ENCODE assay signal across 32 cellular contexts in genomic region chr1:1773874-1774273, GRCh38.
"Had no signal": no experiment of that assay in that cellular context is flagged by ENCODE, and none has a peak within 500 bp of the region (broad histone marks: within the 10 kb centered on the region; RNA-seq: fewer than 3 reads in every experiment).

No MANE protein-coding gene starts in this region.

- FAIRE-seq: astrocyte, bronchial epithelial cell, frontal cortex had no signal

- H3K4me3 Mint-ChIP-seq: activated CD4-positive, alpha-beta memory T cell treated with anti-CD3 and anti-CD28 coated beads for 36 hours; activated CD4-positive, alpha-beta T cell treated with anti-CD3 and anti-CD28 coated beads for 36 hours; activated CD4-positive, alpha-beta T cell treated with anti-CD3 and anti-CD28 coated beads, Interleukin-2, amount 10 ng/mL, durations not matched to agents 24 days and 14 days; activated CD8-positive, alpha-beta T cell treated with anti-CD3 and anti-CD28 coated beads, Interleukin-2, amount 10 ng/mL, durations not matched to agents 7 days and 5 days; activated naive CD4-positive, alpha-beta T cell treated with anti-CD3 and anti-CD28 coated beads, Interleukin-2, amount 10 ng/mL, durations not matched to agents 7 days and 5 days; activated naive CD8-positive, alpha-beta T cell treated with anti-CD3 and anti-CD28 coated beads, Interleukin-2, amount 10 ng/mL, durations not matched to agents 7 days and 5 days; activated T-cell treated with anti-CD3 and anti-CD28 coated beads, Interleukin-2, amount 50 U/mL, for 24 hours; activated T-cell treated with anti-CD3 and anti-CD28 coated beads, Interleukin-2, amount 50 U/mL, for 72 hours; central memory CD8-positive, alpha-beta T cell; dendritic cell treated with granulocyte-macrophage colony-stimulating factor and Interleukin-4, amounts not matched to agents 40 ng/mL and 50 ng/mL, for 4 days; endodermal cell; T-helper 17 cell; T-helper 2 cell treated with Interferon-gamma antibody and Interleukin-4, amounts not matched to agents 5 μg/mL and 100 μg/mL, for 36 hours had no signal

- H3K27me3 ChIP-seq: brain microvascular endothelial cell, dorsolateral prefrontal cortex had no signal

- H3K27ac Mint-ChIP-seq: activated CD4-positive, alpha-beta memory T cell treated with anti-CD3 and anti-CD28 coated beads for 36 hours; activated CD4-positive, alpha-beta T cell treated with anti-CD3 and anti-CD28 coated beads for 36 hours; activated CD4-positive, alpha-beta T cell treated with anti-CD3 and anti-CD28 coated beads, Interleukin-2, amount 10 ng/mL, durations not matched to agents 24 days and 14 days; activated CD8-positive, alpha-beta T cell treated with anti-CD3 and anti-CD28 coated beads, Interleukin-2, amount 10 ng/mL, durations not matched to agents 7 days and 5 days; activated naive CD4-positive, alpha-beta T cell treated with anti-CD3 and anti-CD28 coated beads, Interleukin-2, amount 50 U/mL, for 72 hours; activated naive CD8-positive, alpha-beta T cell treated with anti-CD3 and anti-CD28 coated beads, Interleukin-2, amount 10 ng/mL, durations not matched to agents 7 days and 5 days; activated T-cell treated with anti-CD3 and anti-CD28 coated beads, Interleukin-2, amount 50 U/mL, for 24 hours; activated T-cell treated with anti-CD3 and anti-CD28 coated beads, Interleukin-2, amount 50 U/mL, for 72 hours; dendritic cell treated with granulocyte-macrophage colony-stimulating factor and Interleukin-4, amounts not matched to agents 40 ng/mL and 50 ng/mL, for 4 days; endodermal cell; T-helper 17 cell; T-helper 2 cell treated with Interferon-gamma antibody and Interleukin-4, amounts not matched to agents 5 μg/mL and 100 μg/mL, for 36 hours had no signal

- H3K27me3 Mint-ChIP-seq: activated CD4-positive, alpha-beta memory T cell treated with anti-CD3 and anti-CD28 coated beads for 36 hours; activated CD4-positive, alpha-beta T cell treated with anti-CD3 and anti-CD28 coated beads for 36 hours; activated CD4-positive, alpha-beta T cell treated with anti-CD3 and anti-CD28 coated beads, Interleukin-2, amount 10 ng/mL, durations not matched to agents 24 days and 14 days; activated naive CD4-positive, alpha-beta T cell treated with anti-CD3 and anti-CD28 coated beads, Interleukin-2, amount 10 ng/mL, durations not matched to agents 7 days and 5 days; activated naive CD8-positive, alpha-beta T cell treated with anti-CD3 and anti-CD28 coated beads, Interleukin-2, amount 10 ng/mL, durations not matched to agents 7 days and 5 days; activated T-cell treated with anti-CD3 and anti-CD28 coated beads, Interleukin-2, amount 50 U/mL, for 24 hours; central memory CD8-positive, alpha-beta T cell; dendritic cell treated with granulocyte-macrophage colony-stimulating factor and Interleukin-4, amounts not matched to agents 40 ng/mL and 50 ng/mL, for 4 days; T-helper 17 cell had no signal

- ATAC-seq: activated CD4-positive, alpha-beta T cell treated with anti-CD3 and anti-CD28 coated beads for 36 hours; activated CD8-positive, alpha-beta T cell treated with anti-CD3 and anti-CD28 coated beads, Interleukin-2, amount 10 ng/mL, durations not matched to agents 7 days and 5 days; activated naive CD4-positive, alpha-beta T cell treated with anti-CD3 and anti-CD28 coated beads, Interleukin-2, amount 50 U/mL, for 72 hours; activated T-cell treated with anti-CD3 and anti-CD28 coated beads, Interleukin-2, amount 50 U/mL, for 72 hours; esophagus mucosa; T-helper 17 cell had no signal

- H3K9me3 Mint-ChIP-seq: central memory CD8-positive, alpha-beta T cell; dendritic cell treated with granulocyte-macrophage colony-stimulating factor and Interleukin-4, amounts not matched to agents 40 ng/mL and 50 ng/mL, for 4 days had no signal

- DNase-seq: activated CD4-positive, alpha-beta memory T cell treated with anti-CD3 and anti-CD28 coated beads for 36 hours; activated CD4-positive, alpha-beta T cell treated with anti-CD3 and anti-CD28 coated beads for 36 hours; activated CD4-positive, alpha-beta T cell treated with anti-CD3 and anti-CD28 coated beads, Interleukin-2, amount 10 ng/mL, durations not matched to agents 24 days and 14 days; activated CD4-positive, CD25-positive, alpha-beta regulatory T cell; activated CD4-positive, CD25-positive, alpha-beta regulatory T cell treated with anti-CD3 and anti-CD28 coated beads, Interleukin-2, amount 50 U/mL, for 72 hours; activated CD8-positive, alpha-beta memory T cell treated with anti-CD3 and anti-CD28 coated beads, Interleukin-2, amount 50 U/mL, for 48 hours; activated CD8-positive, alpha-beta T cell treated with anti-CD3 and anti-CD28 coated beads, Interleukin-2, amount 10 ng/mL, durations not matched to agents 7 days and 5 days; activated gamma-delta T cell; activated naive CD4-positive, alpha-beta T cell; activated naive CD4-positive, alpha-beta T cell treated with anti-CD3 and anti-CD28 coated beads, Interleukin-2, amount 10 ng/mL, durations not matched to agents 7 days and 5 days; activated naive CD8-positive, alpha-beta T cell treated with anti-CD3 and anti-CD28 coated beads, Interleukin-2, amount 10 ng/mL, durations not matched to agents 7 days and 5 days; activated T-cell treated with anti-CD3 and anti-CD28 coated beads for 4 hours; activated T-cell treated with anti-CD3 and anti-CD28 coated beads, Interleukin-2, amount 50 U/mL, for 24 hours; activated T-cell treated with anti-CD3 and anti-CD28 coated beads, Interleukin-2, amount 50 U/mL, for 72 hours; anterior cingulate cortex; brain microvascular endothelial cell; dorsolateral prefrontal cortex; effector memory CD4-positive, alpha-beta T cell; endodermal cell; foreskin fibroblast; head of caudate nucleus; T-helper 17 cell; T1000 had no signal

- H3K4me3 ChIP-seq: coronary artery, dorsolateral prefrontal cortex had no signal

- H3K27ac ChIP-seq: brain microvascular endothelial cell, coronary artery, dorsolateral prefrontal cortex had no signal
